Comparison of ENCODE assay signal across 8 cellular contexts in genomic region chr1:179230251-179230650, GRCh38. TPM values are rescaled to one million over a fixed set of nuclear protein-coding genes. Genes with fewer than 3 reads are reported as not detected.
DNase-seq lines count a peak whose midpoint lies in the region; ATAC-seq and TF ChIP-seq lines count a peak whose summit lies in the region.

No MANE protein-coding gene starts in this region.

- peaks cover 2% of the 10 kb centered on the region for H3K36me3 Mint-ChIP-seq in activated CD8-positive, alpha-beta T cell treated with anti-CD3 and anti-CD28 coated beads, Interleukin-2, amount 10 ng/mL, durations not matched to agents 7 days and 5 days (ENCODE audit: low read depth)
- H3K36me3 Mint-ChIP-seq in immature natural killer cell = no peaks in the 10 kb centered on the region

- H3K27ac Mint-ChIP-seq in activated CD8-positive, alpha-beta T cell treated with anti-CD3 and anti-CD28 coated beads, Interleukin-2, amount 10 ng/mL, durations not matched to agents 7 days and 5 days = no peak overlapping the region
- peak overlapping the region; percentile 53 to 88 (median 74) for H3K27ac Mint-ChIP-seq in immature natural killer cell

- H3K36me3 ChIP-seq in heart left ventricle (no peaks in the 10 kb centered on the region), tibial nerve (no peaks in the 10 kb centered on the region)

- H3K27me3 Mint-ChIP-seq in activated CD8-positive, alpha-beta T cell treated with anti-CD3 and anti-CD28 coated beads, Interleukin-2, amount 10 ng/mL, durations not matched to agents 7 days and 5 days (ENCODE audit: low read depth) = no peaks in the 10 kb centered on the region
- H3K27me3 Mint-ChIP-seq in immature natural killer cell (ENCODE audit: low read depth in 3 of 3) = peaks cover 0 to 5% (median 0%) of the 10 kb centered on the region in 3 donors

- H3K9me3 Mint-ChIP-seq in activated CD8-positive, alpha-beta T cell treated with anti-CD3 and anti-CD28 coated beads, Interleukin-2, amount 10 ng/mL, durations not matched to agents 7 days and 5 days (ENCODE audit: insufficient read depth) = no peaks in the 10 kb centered on the region
- no peaks in the 10 kb centered on the region for H3K9me3 Mint-ChIP-seq in immature natural killer cell

- TF ChIP-seq CTCF in heart left ventricle (IDR thresholded peaks at IDR 0.05) = no peak
- TF ChIP-seq CTCF in tibial nerve (IDR thresholded peaks at IDR 0.05) = no peak

- DNase-seq in heart left ventricle (no peak), left cardiac atrium (no peak), immature natural killer cell (no peak), tibial nerve (ENCODE audit: low spot score in 2 of 2) (no peak), HEK293T (ENCODE audit: extremely low spot score) (no peak), NCI-H446 (lab: John Stamatoyannopoulos, UW) (no peak)
- no peak for DNase-seq in activated CD8-positive, alpha-beta T cell treated with anti-CD3 and anti-CD28 coated beads, Interleukin-2, amount 10 ng/mL, durations not matched to agents 7 days and 5 days

- H3K27ac ChIP-seq in heart left ventricle = peak overlapping the region in 9 of 12 donors; percentile 79 to 92 (median 87)
- H3K27ac ChIP-seq in tibial nerve = peak overlapping the region; percentile 74 to 96 (median 92)

- 63 to 68% (median 64%) methylated on average over 5 of the region's 5 CpGs for WGBS in heart left ventricle, 4 donors
- WGBS in tibial nerve, 2 donors = 39 to 49% methylated on average over 5 of the region's 5 CpGs

- CTCF ChIA-PET in activated CD8-positive, alpha-beta T cell treated with anti-CD3 and anti-CD28 coated beads, Interleukin-2, amount 10 ng/mL, durations not matched to agents 7 days and 5 days (lab: Charles Lee) = no interaction called here
- CTCF ChIA-PET in HEK293T (lab: Yijun Ruan, JAX) = interaction anchor here (0.6 kb wide), 1 partner anchor 10 kb away, joined by 4 read pairs; no protein-coding TSS in a partner anchor

- no peaks in the 10 kb centered on the region for H3K9me3 ChIP-seq in heart left ventricle
- H3K9me3 ChIP-seq in tibial nerve = no peaks in the 10 kb centered on the region

- TF ChIP-seq POLR2A in heart left ventricle (IDR thresholded peaks at IDR 0.05) (no peak), tibial nerve (IDR thresholded peaks at IDR 0.05) (no peak)

- intact Hi-C loops in heart left ventricle (cut with DNase I) (loop anchor here in 3 of 10 donors (5.0 kb wide), 1 partner anchor 62 kb away; the partner anchor contains the start of gene SOAT1 (in 3 of the 3)), left cardiac atrium (cut with DNase I) (loop anchor here in 1 of 2 donors (10.0 kb wide), 1 partner anchor 55 kb away; no protein-coding TSS in a partner anchor)

- POLR2A ChIA-PET in activated CD8-positive, alpha-beta T cell treated with anti-CD3 and anti-CD28 coated beads, Interleukin-2, amount 10 ng/mL, durations not matched to agents 7 days and 5 days (lab: Charles Lee) = interaction anchor here (0.7 kb wide), 1 partner anchor 1784 kb away, joined by 3 read pairs; no protein-coding TSS in a partner anchor
- POLR2A ChIA-PET in HEK293T (lab: Yijun Ruan, JAX) = interaction anchor here (1.3 kb wide), 1 partner anchor 148 kb away, joined by 3 read pairs; the partner anchor contains the start of gene TOR3A

- H3K27me3 ChIP-seq in heart left ventricle = no peaks in the 10 kb centered on the region
- H3K27me3 ChIP-seq in tibial nerve = no peaks in the 10 kb centered on the region

- H3K4me1 Mint-ChIP-seq in activated CD8-positive, alpha-beta T cell treated with anti-CD3 and anti-CD28 coated beads, Interleukin-2, amount 10 ng/mL, durations not matched to agents 7 days and 5 days (ENCODE audit: low read depth) = peaks cover 20% of the 10 kb centered on the region
- peaks cover 25 to 31% of the 10 kb centered on the region in 2 donors for H3K4me1 Mint-ChIP-seq in immature natural killer cell

- TF ChIP-seq EP300 in tibial nerve (IDR thresholded peaks at IDR 0.05) = no peak

- peak overlapping the region in 11 of 12 donors; percentile 88 to 99 (median 98) for H3K4me3 ChIP-seq in heart left ventricle
- H3K4me3 ChIP-seq in tibial nerve = peak overlapping the region in 2 of 4 donors; percentile 95 to 100

- ATAC-seq in heart left ventricle (no peak), left cardiac atrium (no peak), HG02840 (IDR thresholded peaks at IDR 0.05; ENCODE audit: low FRiP score, unreplicated experiment) (no peak)
- no peak for ATAC-seq in activated CD8-positive, alpha-beta T cell treated with anti-CD3 and anti-CD28 coated beads, Interleukin-2, amount 10 ng/mL, durations not matched to agents 7 days and 5 days

- peak overlapping the region; percentile 83 for H3K4me3 Mint-ChIP-seq in activated CD8-positive, alpha-beta T cell treated with anti-CD3 and anti-CD28 coated beads, Interleukin-2, amount 10 ng/mL, durations not matched to agents 7 days and 5 days
- H3K4me3 Mint-ChIP-seq in immature natural killer cell = peak overlapping the region; percentile 79 to 92 (median 89)

- H3K4me1 ChIP-seq in heart left ventricle (peaks cover 0 to 30% (median 18%) of the 10 kb centered on the region in 12 donors), tibial nerve (peaks cover 0 to 37% (median 20%) of the 10 kb centered on the region in 4 donors)

TF ChIP-seq in HEK293T, 16 proteins besides CTCF, POLR2A, EP300 and RAD21:
- TF ChIP-seq LEF1 (IDR thresholded peaks at IDR 0.05; ENCODE audit: borderline replicate concordance) (no peak), L3MBTL2 (conservative IDR thresholded peaks at IDR 0.05) (no peak), HDGF (IDR thresholded peaks at IDR 0.05; ENCODE audit: borderline replicate concordance) (no peak), ELF4 (IDR thresholded peaks at IDR 0.05) (no peak), FOXK2 (IDR thresholded peaks at IDR 0.05) (no peak), SUZ12 (IDR thresholded peaks at IDR 0.05) (no peak), FOXA1 (IDR thresholded peaks at IDR 0.05) (no peak), ARNT (IDR thresholded peaks at IDR 0.05) (no peak), BHLHE40 (IDR thresholded peaks at IDR 0.05; ENCODE audit: borderline replicate concordance) (no peak), SP1 (IDR thresholded peaks at IDR 0.05) (no peak), CTBP1 (IDR thresholded peaks at IDR 0.05; ENCODE audit: borderline replicate concordance) (no peak), PKNOX1 (IDR thresholded peaks at IDR 0.05) (no peak), FOXM1 (IDR thresholded peaks at IDR 0.05; ENCODE audit: borderline replicate concordance) (no peak), ZNF384 (IDR thresholded peaks at IDR 0.05) (no peak), NFRKB (IDR thresholded peaks at IDR 0.05) (no peak), TARDBP (IDR thresholded peaks at IDR 0.05) (no peak)

RNA-seq across cellular contexts. Expression of gene ABL2, which starts 0.8 kb away (rescaled TPM):
- 10 to 100 TPM in 6 of 9 donors, 1 to 10 TPM in 3; 7.0 to 22.0 (median 10.5) TPM for total RNA-seq in heart left ventricle
- polyA plus RNA-seq in heart left ventricle = 1 to 10 TPM; 2.5 to 6.6 TPM
- 10 to 100 TPM; 10.7 to 13.9 TPM for total RNA-seq in left cardiac atrium
- total RNA-seq in activated CD8-positive, alpha-beta T cell treated with anti-CD3 and anti-CD28 coated beads, Interleukin-2, amount 10 ng/mL, durations not matched to agents 7 days and 5 days = 1 to 10 TPM; 6.3 to 7.5 TPM
- 1 to 10 TPM in 1 of 3 donors, under 1 TPM in 1, not detected in 1; 0.36 to 2.1 TPM for polyA plus RNA-seq in immature natural killer cell
- 10 to 100 TPM; 22.0 to 43.5 (median 27.0) TPM for total RNA-seq in tibial nerve
